In genomic region chr3:72163809-72164634, GRCh38 we compare ENCODE assay signal across 10 cellular contexts.
DNase-seq lines count a peak whose midpoint lies in the region; ATAC-seq and TF ChIP-seq lines count a peak whose summit lies in the region.
"Had no signal": no experiment of that assay in that cellular context is flagged by ENCODE, and none has a peak within 500 bp of the region (broad histone marks: within the 10 kb centered on the region; RNA-seq: fewer than 3 reads in every experiment).

No MANE protein-coding gene starts in this region.

- ATAC-seq in GM19455 (IDR thresholded peaks at IDR 0.05; ENCODE audit: unreplicated experiment) = peak; percentile 88
- ATAC-seq in HG03097 (IDR thresholded peaks at IDR 0.05; ENCODE audit: low FRiP score, unreplicated experiment) = peak; percentile 86
- no peak for ATAC-seq in omental fat pad (ENCODE audit: low FRiP score)

- no peak for TF ChIP-seq CTCF in omental fat pad (IDR thresholded peaks at IDR 0.05)

- DNase-seq in GF-D8 (lab: John Stamatoyannopoulos, UW) (peak; percentile 60), OCI-M1 (lab: John Stamatoyannopoulos, UW) (peak; percentile 11), omental fat pad (ENCODE audit: low spot score) (no peak), amniotic stem cell (lab: John Stamatoyannopoulos, UW) (no peak), hepatic stellate cell (ENCODE audit: low spot score) (no peak)
- no peak for DNase-seq in activated CD4-positive, alpha-beta T cell treated with anti-CD3 and anti-CD28 coated beads, Interleukin-2, amount 50 U/mL, for 48 hours
- DNase-seq: AML-193, retina had no signal

Comparison
In these comparisons a context has a peak if more than half of its experiments do, and no peak if none do; other contexts are left out.
1. DNase-seq: peak in GF-D8 (single experiment) and OCI-M1 (single experiment); none in activated CD4-positive, alpha-beta T cell treated with anti-CD3 and anti-CD28 coated beads, Interleukin-2, amount 50 U/mL, for 48 hours (0 of 2), omental fat pad (single experiment), amniotic stem cell (single experiment) and hepatic stellate cell (single experiment).